Comparison of ENCODE assay signal across 24 cellular contexts in genomic region chr22:49107961-49108530, GRCh38.
"Had no signal": no experiment of that assay in that cellular context is flagged by ENCODE, and none has a peak within 500 bp of the region (broad histone marks: within the 10 kb centered on the region; RNA-seq: fewer than 3 reads in every experiment).

No MANE protein-coding gene starts in this region.

- DNase-seq: activated CD4-positive, alpha-beta T cell treated with anti-CD3 and anti-CD28 coated beads for 36 hours; activated CD8-positive, alpha-beta memory T cell treated with anti-CD3 and anti-CD28 coated beads, Interleukin-2, amount 50 U/mL, for 48 hours; activated CD8-positive, alpha-beta T cell treated with anti-CD3 and anti-CD28 coated beads for 36 hours; activated naive CD8-positive, alpha-beta T cell treated with anti-CD3 and anti-CD28 coated beads, Interleukin-2, amount 50 U/mL, for 24 hours; activated T-cell treated with anti-CD3 and anti-CD28 coated beads, Interleukin-2, amount 50 U/mL, for 1 hour; amniotic stem cell; body of pancreas; NCI-H1092; NCI-H1417; NCI-H2029; NCI-H2107; NCI-H2171 treated with DMSO at 0.1 percent for 48 hours; NCI-H345; NCI-H510A; Peyer's patch; Right ventricle myocardium superior; SJCRH30; SK-N-SH; T-helper 1 cell; WERI-Rb-1 had no signal

- H3K4me1 ChIP-seq: ascending aorta, body of pancreas, Peyer's patch, SJCRH30 had no signal

- H3K9ac ChIP-seq: KMS-11, SK-N-SH had no signal

- H3K36me3 ChIP-seq: ascending aorta, Peyer's patch, SJCRH30, WERI-Rb-1 had no signal

- ATAC-seq: activated CD4-positive, alpha-beta T cell treated with anti-CD3 and anti-CD28 coated beads for 36 hours; activated CD8-positive, alpha-beta T cell treated with anti-CD3 and anti-CD28 coated beads for 36 hours; activated naive CD4-positive, alpha-beta T cell treated with anti-CD3 and anti-CD28 coated beads, Interleukin-2, amount 50 U/mL, for 72 hours; activated naive CD8-positive, alpha-beta T cell treated with anti-CD3 and anti-CD28 coated beads, Interleukin-2, amount 50 U/mL, for 24 hours; body of pancreas had no signal

- H3K4me2 ChIP-seq: KMS-11, SK-N-SH had no signal

- H3K4me3 ChIP-seq: ascending aorta, body of pancreas, Peyer's patch, SJCRH30 had no signal

- H3K27me3 ChIP-seq: ascending aorta, body of pancreas, Peyer's patch had no signal

- H3K27ac ChIP-seq: ascending aorta, body of pancreas, KMS-11, Peyer's patch, RWPE1, SJCRH30, WERI-Rb-1 had no signal

- H3K9me3 ChIP-seq: ascending aorta, body of pancreas, Peyer's patch, SJCRH30, SK-N-SH had no signal
